Comparison of ENCODE assay signal across 1 cellular context in the genomic region with DNA sequence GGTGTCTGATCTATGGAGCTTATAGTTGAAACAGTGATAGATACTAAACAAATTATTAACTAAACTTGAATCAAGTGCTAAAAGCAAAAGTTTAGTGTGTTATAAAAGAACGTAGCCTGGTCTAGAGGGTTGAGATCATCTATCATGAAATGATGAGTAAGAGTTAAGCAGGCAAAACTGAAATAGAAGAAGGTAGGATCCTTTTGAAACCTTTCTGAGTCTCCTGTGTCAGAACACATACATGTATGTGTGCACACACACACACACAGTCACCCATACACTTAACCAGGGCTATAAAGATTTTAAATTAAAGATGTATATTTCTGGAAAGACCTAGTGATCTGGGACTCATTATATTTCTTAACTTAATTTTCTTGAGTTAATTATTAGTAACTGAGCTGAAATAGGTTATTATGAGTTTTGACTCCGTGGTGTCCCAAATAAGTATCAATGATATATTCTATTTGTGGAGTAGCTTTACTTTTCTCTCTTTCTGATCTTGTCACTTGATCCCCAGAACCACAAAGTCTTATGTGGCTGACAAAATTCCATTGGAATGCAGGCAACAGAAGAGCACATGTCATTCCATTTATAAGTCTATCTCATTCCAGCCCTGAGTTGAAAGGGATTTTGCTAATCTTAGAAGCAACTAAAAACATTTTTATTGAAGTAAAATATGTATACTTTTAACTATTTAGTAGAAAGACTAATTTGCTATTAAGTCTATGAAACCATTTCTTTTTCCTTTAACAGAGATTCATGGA.
TF ChIP-seq lines count a peak whose summit lies in the region.

No MANE protein-coding gene starts in this region.

TF ChIP-seq in HCT116, 20 proteins besides CTCF, POLR2A, EP300 and RAD21:
- TF ChIP-seq, protein P1, sequence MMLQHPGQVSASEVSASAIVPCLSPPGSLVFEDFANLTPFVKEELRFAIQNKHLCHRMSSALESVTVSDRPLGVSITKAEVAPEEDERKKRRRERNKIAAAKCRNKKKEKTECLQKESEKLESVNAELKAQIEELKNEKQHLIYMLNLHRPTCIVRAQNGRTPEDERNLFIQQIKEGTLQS (IDR thresholded peaks at IDR 0.05): no peak
- TF ChIP-seq ZNF274 (IDR thresholded peaks at IDR 0.05; ENCODE audit: low read depth, low read length) (no peak), EZH2phosphoT487 (IDR thresholded peaks at IDR 0.05; ENCODE audit: borderline replicate concordance) (no peak), CBX3 (IDR thresholded peaks at IDR 0.05; ENCODE audit: low read depth) (no peak), SIN3A (IDR thresholded peaks at IDR 0.05; ENCODE audit: low read depth) (no peak), ELF1 (IDR thresholded peaks at IDR 0.05; ENCODE audit: borderline replicate concordance, low read depth) (no peak), EGR1 (IDR thresholded peaks at IDR 0.05; ENCODE audit: low read depth) (no peak), TCF7L2 (IDR thresholded peaks at IDR 0.05; ENCODE audit: borderline replicate concordance, extremely low read depth, insufficient read depth, insufficient read length) (no peak), CEBPB (IDR thresholded peaks at IDR 0.05; ENCODE audit: low read depth) (no peak), YY1 (IDR thresholded peaks at IDR 0.05; ENCODE audit: extremely low read depth, insufficient replicate concordance, low read depth, low read length) (no peak)
- TF ChIP-seq, protein P2, sequence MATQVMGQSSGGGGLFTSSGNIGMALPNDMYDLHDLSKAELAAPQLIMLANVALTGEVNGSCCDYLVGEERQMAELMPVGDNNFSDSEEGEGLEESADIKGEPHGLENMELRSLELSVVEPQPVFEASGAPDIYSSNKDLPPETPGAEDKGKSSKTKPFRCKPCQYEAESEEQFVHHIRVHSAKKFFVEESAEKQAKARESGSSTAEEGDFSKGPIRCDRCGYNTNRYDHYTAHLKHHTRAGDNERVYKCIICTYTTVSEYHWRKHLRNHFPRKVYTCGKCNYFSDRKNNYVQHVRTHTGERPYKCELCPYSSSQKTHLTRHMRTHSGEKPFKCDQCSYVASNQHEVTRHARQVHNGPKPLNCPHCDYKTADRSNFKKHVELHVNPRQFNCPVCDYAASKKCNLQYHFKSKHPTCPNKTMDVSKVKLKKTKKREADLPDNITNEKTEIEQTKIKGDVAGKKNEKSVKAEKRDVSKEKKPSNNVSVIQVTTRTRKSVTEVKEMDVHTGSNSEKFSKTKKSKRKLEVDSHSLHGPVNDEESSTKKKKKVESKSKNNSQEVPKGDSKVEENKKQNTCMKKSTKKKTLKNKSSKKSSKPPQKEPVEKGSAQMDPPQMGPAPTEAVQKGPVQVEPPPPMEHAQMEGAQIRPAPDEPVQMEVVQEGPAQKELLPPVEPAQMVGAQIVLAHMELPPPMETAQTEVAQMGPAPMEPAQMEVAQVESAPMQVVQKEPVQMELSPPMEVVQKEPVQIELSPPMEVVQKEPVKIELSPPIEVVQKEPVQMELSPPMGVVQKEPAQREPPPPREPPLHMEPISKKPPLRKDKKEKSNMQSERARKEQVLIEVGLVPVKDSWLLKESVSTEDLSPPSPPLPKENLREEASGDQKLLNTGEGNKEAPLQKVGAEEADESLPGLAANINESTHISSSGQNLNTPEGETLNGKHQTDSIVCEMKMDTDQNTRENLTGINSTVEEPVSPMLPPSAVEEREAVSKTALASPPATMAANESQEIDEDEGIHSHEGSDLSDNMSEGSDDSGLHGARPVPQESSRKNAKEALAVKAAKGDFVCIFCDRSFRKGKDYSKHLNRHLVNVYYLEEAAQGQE (IDR thresholded peaks at IDR 0.05; ENCODE audit: low read depth): no peak
- TF ChIP-seq, protein P3, sequence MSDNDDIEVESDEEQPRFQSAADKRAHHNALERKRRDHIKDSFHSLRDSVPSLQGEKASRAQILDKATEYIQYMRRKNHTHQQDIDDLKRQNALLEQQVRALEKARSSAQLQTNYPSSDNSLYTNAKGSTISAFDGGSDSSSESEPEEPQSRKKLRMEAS (IDR thresholded peaks at IDR 0.05): no peak
